31 cellular contexts compared by ENCODE assay signal in the genomic region with DNA sequence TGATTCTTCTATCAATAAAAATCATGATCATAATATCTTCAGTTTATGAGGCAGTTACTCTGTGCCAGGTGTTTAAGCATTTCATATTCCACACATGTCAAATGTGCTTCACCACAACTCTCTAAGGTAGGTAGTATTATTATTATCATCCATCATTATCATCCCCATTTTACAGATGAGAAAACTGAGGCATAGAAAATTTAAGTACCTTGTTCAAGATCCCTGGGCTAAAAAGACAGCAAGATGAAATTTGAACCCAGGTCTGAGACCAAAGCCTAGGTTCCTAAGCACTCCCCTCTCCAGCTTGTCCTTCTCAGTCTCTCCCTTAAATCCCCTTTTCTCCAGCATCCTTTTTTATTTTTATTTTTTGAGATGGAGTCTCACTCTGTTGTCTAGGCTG. TPM values are rescaled to one million over a fixed set of nuclear protein-coding genes. Genes with fewer than 3 reads are reported as not detected.
DNase-seq lines count a peak whose midpoint lies in the region; ATAC-seq, FAIRE-seq and TF ChIP-seq lines count a peak whose summit lies in the region.
"Had no signal": no experiment of that assay in that cellular context is flagged by ENCODE, and none has a peak within 500 bp of the region (broad histone marks: within the 10 kb centered on the region; RNA-seq: fewer than 3 reads in every experiment).

No MANE protein-coding gene starts in this region.

- FAIRE-seq in HepG2 (lab: Jason Lieb, UNC): no peak

- no peak for TF ChIP-seq RAD21 in HepG2 (CRISPR knock-in tag; IDR thresholded peaks at IDR 0.05)

- H3K27me3 Mint-ChIP-seq in T-helper 1 cell treated with Interleukin-12 subunit alpha and Interleukin-12 subunit beta and Interleukin-4 antibody, amounts not matched to agents 30 μg/mL and 1 μg/mL, for 36 hours (ENCODE audit: low read depth): no peaks in the 10 kb centered on the region
- no peaks in the 10 kb centered on the region for H3K27me3 Mint-ChIP-seq in central memory CD8-positive, alpha-beta T cell
- H3K27me3 Mint-ChIP-seq in stimulated activated naive B cell treated with anti-CD40 and anti-IgM and Interleukin-4, amounts not matched to agents 10 μg/mL and 1 μg/mL and 100 μg/mL, for 72 hours: no peaks in the 10 kb centered on the region
- H3K27me3 Mint-ChIP-seq: activated naive CD8-positive, alpha-beta T cell treated with anti-CD3 and anti-CD28 coated beads, Interleukin-2, amount 10 ng/mL, durations not matched to agents 7 days and 5 days; CD4-positive, CD25-positive, alpha-beta regulatory T cell; dendritic cell treated with granulocyte-macrophage colony-stimulating factor and Interleukin-4, amounts not matched to agents 40 ng/mL and 50 ng/mL, for 4 days had no signal

- H3K27ac Mint-ChIP-seq in T-helper 1 cell treated with Interleukin-12 subunit alpha and Interleukin-12 subunit beta and Interleukin-4 antibody, amounts not matched to agents 30 μg/mL and 1 μg/mL, for 36 hours: peak overlapping the region; percentile 58
- H3K27ac Mint-ChIP-seq in central memory CD8-positive, alpha-beta T cell (ENCODE audit: low read depth): peak overlapping the region; percentile 70
- peak overlapping the region; percentile 21 for H3K27ac Mint-ChIP-seq in stimulated activated naive B cell treated with anti-CD40 and anti-IgM and Interleukin-4, amounts not matched to agents 10 μg/mL and 1 μg/mL and 100 μg/mL, for 72 hours
- H3K27ac Mint-ChIP-seq: dendritic cell treated with granulocyte-macrophage colony-stimulating factor and Interleukin-4, amounts not matched to agents 40 ng/mL and 50 ng/mL, for 4 days; GM23338 had no signal

- H3K4me1 Mint-ChIP-seq in T-helper 1 cell treated with Interleukin-12 subunit alpha and Interleukin-12 subunit beta and Interleukin-4 antibody, amounts not matched to agents 30 μg/mL and 1 μg/mL, for 36 hours (ENCODE audit: low read depth): peaks cover 34% of the 10 kb centered on the region
- H3K4me1 Mint-ChIP-seq in central memory CD8-positive, alpha-beta T cell: peaks cover 34% of the 10 kb centered on the region
- peaks cover 26 to 36% of the 10 kb centered on the region in 2 donors for H3K4me1 Mint-ChIP-seq in stimulated activated naive B cell treated with anti-CD40 and anti-IgM and Interleukin-4, amounts not matched to agents 10 μg/mL and 1 μg/mL and 100 μg/mL, for 72 hours

- H3K27ac ChIP-seq in HepG2 (ENCODE audit: extremely low read length, insufficient read depth, low read length): no peak overlapping the region
- no peak overlapping the region for H3K27ac ChIP-seq in right lobe of liver
- H3K27ac ChIP-seq: 22Rv1, esophagus muscularis mucosa, prostate gland, sigmoid colon, SJSA1, thyroid gland, vagina had no signal

- H3K9ac ChIP-seq in HepG2 (ENCODE audit: insufficient read depth, low read depth, low read length): no peak overlapping the region

- H4K20me1 ChIP-seq in HepG2 (ENCODE audit: insufficient read depth, low read length): no peaks in the 10 kb centered on the region

- H3K9me3 Mint-ChIP-seq in T-helper 1 cell treated with Interleukin-12 subunit alpha and Interleukin-12 subunit beta and Interleukin-4 antibody, amounts not matched to agents 30 μg/mL and 1 μg/mL, for 36 hours: no peaks in the 10 kb centered on the region
- H3K9me3 Mint-ChIP-seq in central memory CD8-positive, alpha-beta T cell: no peaks in the 10 kb centered on the region
- H3K9me3 Mint-ChIP-seq in stimulated activated naive B cell treated with anti-CD40 and anti-IgM and Interleukin-4, amounts not matched to agents 10 μg/mL and 1 μg/mL and 100 μg/mL, for 72 hours: no peaks in the 10 kb centered on the region
- H3K9me3 Mint-ChIP-seq: activated naive CD8-positive, alpha-beta T cell treated with anti-CD3 and anti-CD28 coated beads, Interleukin-2, amount 10 ng/mL, durations not matched to agents 7 days and 5 days; CD4-positive, CD25-positive, alpha-beta regulatory T cell; dendritic cell treated with granulocyte-macrophage colony-stimulating factor and Interleukin-4, amounts not matched to agents 40 ng/mL and 50 ng/mL, for 4 days; GM23338 had no signal

- no peak for DNase-seq in T-helper 1 cell
- no peak for DNase-seq in HepG2 (ENCODE audit: low spot score)
- DNase-seq in right lobe of liver: no peak
- DNase-seq in central memory CD8-positive, alpha-beta T cell (ENCODE audit: low spot score in 2 of 2): no peak
- DNase-seq in stimulated activated naive B cell treated with anti-CD40 and anti-IgM and Interleukin-4, amounts not matched to agents 10 μg/mL and 1 μg/mL and 100 μg/mL, for 72 hours: no peak
- DNase-seq in NCI-H446 treated with DMSO at 0.1 percent for 48 hours (lab: John Stamatoyannopoulos, UW): no peak
- DNase-seq: activated CD4-positive, CD25-positive, alpha-beta regulatory T cell treated with anti-CD3 and anti-CD28 coated beads, Interleukin-2, amount 50 U/mL, for 72 hours; activated naive CD8-positive, alpha-beta T cell treated with anti-CD3 and anti-CD28 coated beads, Interleukin-2, amount 10 ng/mL, durations not matched to agents 7 days and 5 days; caudate nucleus; CD4-positive, CD25-positive, alpha-beta regulatory T cell; DMS 273 treated with DMSO at 0.1 percent for 48 hours; foreskin melanocyte; Kasumi-1; left colon; mammary epithelial cell; NCI-H1436 treated with DMSO at 0.1 percent for 48 hours; NCI-H2107; RPMI8226; sigmoid colon; stimulated activated CD4-positive, alpha-beta T cell treated with anti-CD3 and anti-CD28 coated beads, Interleukin-4, amount 100 ng/mL, for 4 hours; stimulated activated naive CD4-positive, alpha-beta T cell treated with Interleukin-2 at 50 U/mL for 16 hours; thyroid gland had no signal

- no peak for TF ChIP-seq CTCF in HepG2 (CRISPR knock-in tag; IDR thresholded peaks at IDR 0.05)
- no peak for TF ChIP-seq CTCF in right lobe of liver (IDR thresholded peaks at IDR 0.05)

- peaks cover 50% of the 10 kb centered on the region for H3K36me3 Mint-ChIP-seq in T-helper 1 cell treated with Interleukin-12 subunit alpha and Interleukin-12 subunit beta and Interleukin-4 antibody, amounts not matched to agents 30 μg/mL and 1 μg/mL, for 36 hours (ENCODE audit: low read depth)
- H3K36me3 Mint-ChIP-seq in central memory CD8-positive, alpha-beta T cell (ENCODE audit: insufficient read depth): peaks cover 67% of the 10 kb centered on the region
- H3K36me3 Mint-ChIP-seq in stimulated activated naive B cell treated with anti-CD40 and anti-IgM and Interleukin-4, amounts not matched to agents 10 μg/mL and 1 μg/mL and 100 μg/mL, for 72 hours: peaks cover 39 to 62% of the 10 kb centered on the region in 2 donors

- H3K4me2 ChIP-seq in HepG2 (ENCODE audit: low read depth, low read length): no peak overlapping the region
- H3K4me2 ChIP-seq: GM23338 had no signal

- TF ChIP-seq EP300 in HepG2 (IDR thresholded peaks at IDR 0.05; ENCODE audit: low read depth in 2 of 2, low read length in 2 of 2): no peak
- no peak for TF ChIP-seq EP300 in HepG2 (CRISPR knock-in tag; IDR thresholded peaks at IDR 0.05; ENCODE audit: borderline replicate concordance)

- no peak overlapping the region for H2AFZ ChIP-seq in HepG2 (ENCODE audit: low read length)
- H2AFZ ChIP-seq: GM23338 had no signal

- H3K4me1 ChIP-seq in HepG2 (ENCODE audit: insufficient read depth, low read length) (no peaks in the 10 kb centered on the region), right lobe of liver (no peaks in the 10 kb centered on the region)
- H3K4me1 ChIP-seq: prostate gland, SJSA1, vagina had no signal

- H3K36me3 ChIP-seq in HepG2 (replicated peaks in 1 of 2; ENCODE audit: control insufficient read depth in 1 of 2, insufficient read depth in 2 of 2, low read length in 2 of 2) (peaks cover 0 to 7% of the 10 kb centered on the region in 2 experiments; a peak in 2 of 5 replicates), right lobe of liver (no peaks in the 10 kb centered on the region)
- H3K36me3 ChIP-seq: prostate gland, SJSA1, thyroid gland, vagina had no signal

- no peak overlapping the region for H3K4me3 Mint-ChIP-seq in T-helper 1 cell treated with Interleukin-12 subunit alpha and Interleukin-12 subunit beta and Interleukin-4 antibody, amounts not matched to agents 30 μg/mL and 1 μg/mL, for 36 hours
- no peak overlapping the region for H3K4me3 Mint-ChIP-seq in central memory CD8-positive, alpha-beta T cell
- H3K4me3 Mint-ChIP-seq in stimulated activated naive B cell treated with anti-CD40 and anti-IgM and Interleukin-4, amounts not matched to agents 10 μg/mL and 1 μg/mL and 100 μg/mL, for 72 hours: no peak overlapping the region
- H3K4me3 Mint-ChIP-seq: activated naive CD8-positive, alpha-beta T cell treated with anti-CD3 and anti-CD28 coated beads, Interleukin-2, amount 10 ng/mL, durations not matched to agents 7 days and 5 days; dendritic cell treated with granulocyte-macrophage colony-stimulating factor and Interleukin-4, amounts not matched to agents 40 ng/mL and 50 ng/mL, for 4 days; GM23338 had no signal

- H3K27me3 ChIP-seq in HepG2 (ENCODE audit: control insufficient read depth in 1 of 2, insufficient read depth in 2 of 2, low read length in 2 of 2): no peaks in the 10 kb centered on the region
- H3K27me3 ChIP-seq in right lobe of liver: no peaks in the 10 kb centered on the region
- H3K27me3 ChIP-seq: sigmoid colon, SJSA1, thyroid gland, vagina had no signal

- no TSS peak for BruUV-seq in HepG2 (replicated peaks; lab: Mats Ljungman, UMichigan)

- TF ChIP-seq POLR2A in HepG2 (IDR thresholded peaks at IDR 0.05; ENCODE audit: insufficient read depth in 1 of 2, low read depth in 2 of 2, low read length in 2 of 2) (no peak), right lobe of liver (IDR thresholded peaks at IDR 0.05) (no peak)

- H3K79me2 ChIP-seq in HepG2 (ENCODE audit: insufficient read depth, low read length): no peaks in the 10 kb centered on the region

- CTCF ChIA-PET in HepG2 (lab: Yijun Ruan, JAX; ENCODE audit: low intra/inter-chr PET ratio, low total read pairs): no interaction called here

- no peaks in the 10 kb centered on the region for H3K9me3 ChIP-seq in HepG2 (ENCODE audit: low read length)
- H3K9me3 ChIP-seq in right lobe of liver: no peaks in the 10 kb centered on the region
- H3K9me3 ChIP-seq: esophagus muscularis mucosa, prostate gland, sigmoid colon, SJSA1, thyroid gland, vagina had no signal

- H3K4me3 ChIP-seq in HepG2 (replicated peaks in 1 of 3; ENCODE audit: insufficient read depth in 1 of 3, low read depth in 2 of 3, low read length in 3 of 3): no peak overlapping the region
- no peak overlapping the region for H3K4me3 ChIP-seq in right lobe of liver
- H3K4me3 ChIP-seq: esophagus muscularis mucosa, GM23338, prostate gland, sigmoid colon, SJSA1, thyroid gland, vagina had no signal

- POLR2A ChIA-PET in HepG2 (lab: Yijun Ruan, JAX): no interaction called here

- in situ Hi-C loops in HepG2 (cut with HindIII; ENCODE audit: extremely low pct_ligation_motif_present, low pct_unique_long_range_greater_than_20kb): no loop called here

- intact Hi-C loops in HepG2 (cut with micrococcal nuclease; ENCODE audit: unreplicated experiment): no loop called here
- intact Hi-C loops in right lobe of liver (cut with DNase I): no loop called here

- ATAC-seq in HepG2 (no peak), right lobe of liver (no peak), GM21447 (IDR thresholded peaks at IDR 0.05; ENCODE audit: unreplicated experiment) (no peak)
- no peak for ATAC-seq in central memory CD8-positive, alpha-beta T cell (replicated peaks; ENCODE audit: extremely low read depth, poor library complexity, severe bottlenecking)
- no peak for ATAC-seq in stimulated activated naive B cell treated with anti-CD40 and anti-IgM and Interleukin-4, amounts not matched to agents 10 μg/mL and 1 μg/mL and 100 μg/mL, for 72 hours (replicated peaks)
- ATAC-seq: GM23338, left colon had no signal

RNA-seq across cellular contexts. Expression of gene SEPTIN6, which starts 33.4 kb away (rescaled TPM):
- total RNA-seq in HepG2 (2016; rRNA removed; fragmentation: Illumina TruSeq; extraction: Trizol) (21.7 and 34.1 TPM in 2 replicates), right lobe of liver (10 to 100 TPM; 12.7 to 25.6 (median 19.6) TPM)
- total RNA-seq in HepG2 (2016; cell fraction: cytosol; rRNA removed; fragmentation: Illumina TruSeq; extraction: Trizol; ENCODE audit: low read depth): 4.2 and 4.3 TPM in 2 replicates
- total RNA-seq in HepG2 (2016; cell fraction: insoluble cytoplasmic fraction; rRNA removed; fragmentation: Illumina TruSeq; extraction: Trizol): 22.6 and 30.6 TPM in 2 replicates
- total RNA-seq in HepG2 (2016; cell fraction: membrane; rRNA removed; fragmentation: Illumina TruSeq; extraction: Trizol): 11.6 and 11.9 TPM in 2 replicates
- total RNA-seq in HepG2 (2016; cell fraction: nucleus; rRNA removed; fragmentation: Illumina TruSeq; extraction: Trizol): 13.4 and 14.5 TPM in 2 replicates
- polyA plus RNA-seq in HepG2 (2011; rRNA removed): 35.9 and 38.3 TPM in 2 replicates
- polyA plus RNA-seq in HepG2 (2011; cell fraction: cytosol; rRNA removed): 35.8 and 37.3 TPM in 2 replicates
- polyA plus RNA-seq in HepG2 (2011; cell fraction: nucleus; rRNA removed): 20.9 and 22.6 TPM in 2 replicates
- polyA plus RNA-seq in HepG2 (2012): 17.4 and 20.8 TPM in 2 replicates
- 4.8 and 6.3 TPM in 2 replicates for polyA plus RNA-seq in HepG2 (2016; cell fraction: cytosol; fragmentation: Illumina TruSeq; extraction: Trizol; ENCODE audit: low read depth)
- 33.9 and 37.2 TPM in 2 replicates for polyA plus RNA-seq in HepG2 (2016; cell fraction: insoluble cytoplasmic fraction; fragmentation: Illumina TruSeq; extraction: Trizol; ENCODE audit: low read depth)
- 11.2 and 12.4 TPM in 2 replicates for polyA plus RNA-seq in HepG2 (2016; cell fraction: membrane; fragmentation: Illumina TruSeq; extraction: Trizol; ENCODE audit: low read depth)
- polyA plus RNA-seq in HepG2 (2016; cell fraction: nucleus; fragmentation: Illumina TruSeq; extraction: Trizol; ENCODE audit: insufficient read depth, low read depth): 25.4 and 30.7 TPM in 2 replicates
- polyA minus RNA-seq in HepG2 (2011; rRNA and poly(A)+ RNA removed; ENCODE audit: low replicate concordance): 52.2 and 78.0 TPM in 2 replicates
- polyA minus RNA-seq in HepG2 (2011; cell fraction: cytosol; rRNA and poly(A)+ RNA removed): 24.4 and 30.2 TPM in 2 replicates
- polyA minus RNA-seq in HepG2 (2011; cell fraction: nucleus; rRNA and poly(A)+ RNA removed): 10.7 and 23.0 TPM in 2 replicates

RNA-seq across cellular contexts. Expression of gene NKRF, which starts 53.3 kb away (rescaled TPM):
- total RNA-seq in HepG2 (2016; rRNA removed; fragmentation: Illumina TruSeq; extraction: Trizol): 6.0 and 12.2 TPM in 2 replicates
- total RNA-seq in HepG2 (2016; cell fraction: cytosol; rRNA removed; fragmentation: Illumina TruSeq; extraction: Trizol; ENCODE audit: low read depth): 0.51 and 0.79 TPM in 2 replicates
- total RNA-seq in HepG2 (2016; cell fraction: insoluble cytoplasmic fraction; rRNA removed; fragmentation: Illumina TruSeq; extraction: Trizol): 6.2 and 11.8 TPM in 2 replicates
- 3.2 and 3.5 TPM in 2 replicates for total RNA-seq in HepG2 (2016; cell fraction: membrane; rRNA removed; fragmentation: Illumina TruSeq; extraction: Trizol)
- total RNA-seq in HepG2 (2016; cell fraction: nucleus; rRNA removed; fragmentation: Illumina TruSeq; extraction: Trizol): 7.9 and 9.5 TPM in 2 replicates
- 2.9 and 3.3 TPM in 2 replicates for polyA plus RNA-seq in HepG2 (2011; rRNA removed)
- 1.7 and 2.7 TPM in 2 replicates for polyA plus RNA-seq in HepG2 (2011; cell fraction: cytosol; rRNA removed)
- polyA plus RNA-seq in HepG2 (2011; cell fraction: nucleus; rRNA removed): 3.1 and 3.2 TPM in 2 replicates
- 6.7 and 8.1 TPM in 2 replicates for polyA plus RNA-seq in HepG2 (2012)
- 0.48 and 0.50 TPM in 2 replicates for polyA plus RNA-seq in HepG2 (2016; cell fraction: cytosol; fragmentation: Illumina TruSeq; extraction: Trizol; ENCODE audit: low read depth)
- 10.8 and 11.1 TPM in 2 replicates for polyA plus RNA-seq in HepG2 (2016; cell fraction: insoluble cytoplasmic fraction; fragmentation: Illumina TruSeq; extraction: Trizol; ENCODE audit: low read depth)
- polyA plus RNA-seq in HepG2 (2016; cell fraction: membrane; fragmentation: Illumina TruSeq; extraction: Trizol; ENCODE audit: low read depth): 1.5 and 2.1 TPM in 2 replicates
- polyA plus RNA-seq in HepG2 (2016; cell fraction: nucleus; fragmentation: Illumina TruSeq; extraction: Trizol; ENCODE audit: insufficient read depth, low read depth): 10.9 and 13.0 TPM in 2 replicates
- polyA minus RNA-seq in HepG2 (2011; rRNA and poly(A)+ RNA removed; ENCODE audit: low replicate concordance): 3.8 and 8.4 TPM in 2 replicates
- polyA minus RNA-seq in HepG2 (2011; cell fraction: cytosol; rRNA and poly(A)+ RNA removed): 5.5 and 6.5 TPM in 2 replicates
- 7.2 and 9.7 TPM in 2 replicates for polyA minus RNA-seq in HepG2 (2011; cell fraction: nucleus; rRNA and poly(A)+ RNA removed)
- total RNA-seq in right lobe of liver: 1 to 10 TPM; 3.0 to 4.4 (median 4.0) TPM
